8 cellular contexts compared by ENCODE assay signal in the genomic region with DNA sequence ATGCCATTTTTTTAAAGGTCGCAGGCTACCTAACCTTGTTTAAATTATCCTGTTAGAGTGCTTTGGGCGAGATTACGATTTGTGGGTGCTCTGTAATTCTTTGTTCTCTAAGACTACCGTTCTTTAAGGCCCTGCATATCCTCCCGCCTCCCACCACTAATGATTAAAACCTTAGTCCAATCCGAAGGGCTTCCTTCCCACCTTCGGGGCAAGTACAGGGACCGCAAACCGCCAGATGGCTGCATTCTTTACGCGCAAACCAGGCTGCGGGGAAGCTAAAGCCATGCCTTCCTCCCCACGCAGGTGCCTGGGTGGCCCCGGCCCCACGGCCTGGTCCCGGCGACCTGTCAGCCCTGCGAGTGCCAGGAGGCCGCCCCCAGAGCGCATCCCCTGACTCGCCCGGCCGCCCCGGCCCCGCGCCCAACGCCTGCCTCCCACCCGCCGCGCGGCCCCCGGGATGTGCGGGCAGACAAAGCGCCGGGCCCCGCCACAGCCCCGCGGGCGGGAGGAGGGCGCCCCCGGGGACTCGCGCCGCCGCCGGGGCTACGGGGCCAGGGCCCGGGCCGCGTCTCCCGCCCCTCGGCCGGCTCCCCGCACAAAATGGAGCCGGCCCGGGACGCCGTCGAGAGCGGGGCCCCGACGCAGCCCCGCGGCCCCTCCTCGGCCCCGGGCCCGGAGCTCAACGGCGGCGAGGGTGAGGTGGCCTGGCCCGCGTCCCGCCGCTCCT. TPM values are rescaled to one million over a fixed set of nuclear protein-coding genes. Genes with fewer than 3 reads are reported as not detected.
DNase-seq lines count a peak whose midpoint lies in the region; ATAC-seq and TF ChIP-seq lines count a peak whose summit lies in the region.

No MANE protein-coding gene starts in this region.

- DNase-seq in SK-MEL-5 (ENCODE audit: low read depth, low spot score) (peak; percentile 17), glutamatergic neuron (peak; percentile 62), osteocyte (ENCODE audit: extremely low spot score, unreplicated experiment) (peak; percentile 85), type B pancreatic cell (ENCODE audit: extremely low spot score, unreplicated experiment) (peak; percentile 76)
- peak; percentile 48 to 70 for DNase-seq in activated naive CD4-positive, alpha-beta T cell treated with anti-CD3 and anti-CD28 coated beads, Interleukin-2, amount 50 U/mL, for 72 hours (ENCODE audit: low spot score in 2 of 2)

- TF ChIP-seq CTCF in C4-2B (conservative IDR thresholded peaks at IDR 0.05) (no peak), glutamatergic neuron (IDR thresholded peaks at IDR 0.05; ENCODE audit: partially characterized antibody, unreplicated experiment) (no peak), osteocyte (IDR thresholded peaks at IDR 0.05) (no peak), type B pancreatic cell (conservative IDR thresholded peaks at IDR 0.05) (no peak)

- in situ Hi-C loops in SK-MEL-5 (cut with HindIII; ENCODE audit: low pct_unique_long_range_greater_than_20kb, low sequenced_read_pairs) = no loop called here

- H3K9me3 Mint-ChIP-seq in activated naive CD4-positive, alpha-beta T cell treated with anti-CD3 and anti-CD28 coated beads, Interleukin-2, amount 50 U/mL, for 72 hours = no peaks in the 10 kb centered on the region
- H3K9me3 Mint-ChIP-seq in glutamatergic neuron (ENCODE audit: unreplicated experiment) (peaks cover 3% of the 10 kb centered on the region), osteocyte (ENCODE audit: unreplicated experiment) (no peaks in the 10 kb centered on the region), type B pancreatic cell (no peaks in the 10 kb centered on the region)

- H3K27me3 Mint-ChIP-seq in glutamatergic neuron (ENCODE audit: unreplicated experiment) (peaks cover 2% of the 10 kb centered on the region), osteocyte (ENCODE audit: unreplicated experiment) (no peaks in the 10 kb centered on the region), type B pancreatic cell (peaks cover 3% of the 10 kb centered on the region)

- H3K4me3 Mint-ChIP-seq in glutamatergic neuron (ENCODE audit: unreplicated experiment) = peak overlapping the region; percentile 86
- H3K4me3 Mint-ChIP-seq in osteocyte (ENCODE audit: unreplicated experiment) = peak overlapping the region; percentile 81
- H3K4me3 Mint-ChIP-seq in type B pancreatic cell = peak overlapping the region; percentile 94

- peak overlapping the region; percentile 81 to 83 for H3K27ac Mint-ChIP-seq in activated naive CD4-positive, alpha-beta T cell treated with anti-CD3 and anti-CD28 coated beads, Interleukin-2, amount 50 U/mL, for 72 hours
- H3K27ac Mint-ChIP-seq in glutamatergic neuron (ENCODE audit: unreplicated experiment) = peak overlapping the region; percentile 94
- peak overlapping the region; percentile 82 for H3K27ac Mint-ChIP-seq in osteocyte (ENCODE audit: unreplicated experiment)
- peak overlapping the region; percentile 91 for H3K27ac Mint-ChIP-seq in type B pancreatic cell

- H3K4me1 Mint-ChIP-seq in glutamatergic neuron (ENCODE audit: low read depth, unreplicated experiment) = peaks cover 17% of the 10 kb centered on the region
- peaks cover 23% of the 10 kb centered on the region for H3K4me1 Mint-ChIP-seq in osteocyte (ENCODE audit: unreplicated experiment)
- peaks cover 19% of the 10 kb centered on the region for H3K4me1 Mint-ChIP-seq in type B pancreatic cell (ENCODE audit: unreplicated experiment)

- ATAC-seq in GM19328 (IDR thresholded peaks at IDR 0.05; ENCODE audit: unreplicated experiment) (peak; percentile 38), HG03457 (IDR thresholded peaks at IDR 0.05; ENCODE audit: unreplicated experiment) (peak; percentile 28)
- ATAC-seq in activated naive CD4-positive, alpha-beta T cell treated with anti-CD3 and anti-CD28 coated beads, Interleukin-2, amount 50 U/mL, for 72 hours = peak; percentile 2 to 32

- peak overlapping the region; percentile 98 for H3K27ac ChIP-seq in C4-2B

- H3K36me3 Mint-ChIP-seq in activated naive CD4-positive, alpha-beta T cell treated with anti-CD3 and anti-CD28 coated beads, Interleukin-2, amount 50 U/mL, for 72 hours = no peaks in the 10 kb centered on the region
- H3K36me3 Mint-ChIP-seq in glutamatergic neuron (ENCODE audit: unreplicated experiment) (no peaks in the 10 kb centered on the region), osteocyte (ENCODE audit: unreplicated experiment) (peaks cover 4% of the 10 kb centered on the region), type B pancreatic cell (no peaks in the 10 kb centered on the region)

RNA-seq across cellular contexts. Expression of a gene that starts 0.7 kb away (rescaled TPM):
- total RNA-seq in SK-MEL-5 (2014; rRNA removed; shearing (Covaris generic)) = 19.0 and 22.1 TPM in 2 replicates
- 11.9 and 16.5 TPM in 2 replicates for polyA plus RNA-seq in SK-MEL-5 (2015; cell fraction: cytosol; rRNA removed)
- polyA plus RNA-seq in SK-MEL-5 (2015; cell fraction: nucleus; rRNA removed) = 29.5 and 37.7 TPM in 2 replicates
- 10 to 100 TPM; 17.6 to 18.2 TPM for total RNA-seq in activated naive CD4-positive, alpha-beta T cell treated with anti-CD3 and anti-CD28 coated beads, Interleukin-2, amount 50 U/mL, for 72 hours
- total RNA-seq in glutamatergic neuron (ENCODE audit: unreplicated experiment) (17.1 TPM), osteocyte (25.2 and 28.9 TPM in 2 replicates), type B pancreatic cell (ENCODE audit: low replicate concordance) (23.0 and 36.4 TPM in 2 replicates)

Comparison
In these comparisons a context has a peak if more than half of its experiments do, and no peak if none do; other contexts are left out.
1. Peak in every context shown above with its lines: DNase-seq, ATAC-seq and H3K27ac ChIP-seq.
2. DNase-seq: peak in every context shown above with its lines; median percentile 85 in osteocyte; 76 in type B pancreatic cell; 62 in glutamatergic neuron; 59 in activated naive CD4-positive, alpha-beta T cell treated with anti-CD3 and anti-CD28 coated beads, Interleukin-2, amount 50 U/mL, for 72 hours; 17 in SK-MEL-5.